Comparison of ENCODE assay signal across 9 cellular contexts in the genomic region with DNA sequence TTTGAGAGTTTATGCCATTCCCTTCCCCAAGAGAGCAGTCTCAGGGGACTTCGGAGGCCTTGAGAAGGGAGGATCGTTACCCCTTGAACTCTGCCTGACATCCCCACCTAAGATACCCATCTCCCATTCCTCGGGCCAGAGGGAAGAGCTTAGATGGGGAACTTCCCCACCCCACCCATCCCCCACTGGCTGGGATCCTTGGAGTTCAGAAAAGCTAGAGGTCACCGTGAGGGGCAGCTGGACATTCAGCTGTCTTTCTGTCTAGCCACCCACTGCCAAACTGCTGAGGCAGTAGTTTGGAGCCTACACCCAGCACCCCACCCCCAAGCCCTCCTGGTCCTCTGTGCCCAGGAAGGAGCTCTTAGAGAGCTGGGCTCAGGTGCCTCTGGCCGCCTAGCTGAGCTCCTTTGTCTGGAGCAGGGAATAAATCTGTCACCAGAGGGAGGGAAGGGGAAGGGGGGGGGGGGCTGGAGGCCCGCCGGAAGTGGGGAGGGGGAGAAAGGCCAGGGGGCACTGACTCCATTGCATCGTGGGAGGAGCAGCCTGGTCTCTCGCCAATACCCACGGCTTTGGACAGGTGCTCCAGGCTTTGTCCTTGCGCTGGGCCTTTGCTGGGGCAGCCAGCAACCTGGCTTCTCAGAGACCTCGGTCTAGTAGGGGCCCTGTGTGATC. TPM values are rescaled to one million over a fixed set of nuclear protein-coding genes. Genes with fewer than 3 reads are reported as not detected.
DNase-seq lines count a peak whose midpoint lies in the region; ATAC-seq and TF ChIP-seq lines count a peak whose summit lies in the region.
"Had no signal": no experiment of that assay in that cellular context is flagged by ENCODE, and none has a peak within 500 bp of the region (broad histone marks: within the 10 kb centered on the region; RNA-seq: fewer than 3 reads in every experiment).

No MANE protein-coding gene starts in this region.

- H3K27me3 ChIP-seq in SU-DHL-6 (ENCODE audit: low read length) = no peaks in the 10 kb centered on the region
- H3K27me3 ChIP-seq in stomach = peaks cover 0 to 39% (median 0%) of the 10 kb centered on the region in 3 donors

- no peak overlapping the region for H2AFZ ChIP-seq in SU-DHL-6 (ENCODE audit: low read depth, low read length, severe bottlenecking)

- 34 to 40% (median 37%) methylated on average over 9 to 12 of the region's 12 CpGs for WGBS in stomach, 5 donors

- H3K4me2 ChIP-seq in SU-DHL-6 (ENCODE audit: low read depth, low read length, poor library complexity, severe bottlenecking) = peak overlapping the region; percentile 73

- H3K27me3 Mint-ChIP-seq in T-helper 1 cell treated with Interleukin-12 subunit alpha and Interleukin-12 subunit beta and Interleukin-4 antibody, amounts not matched to agents 30 μg/mL and 1 μg/mL, for 36 hours (ENCODE audit: low read depth) = peaks cover 44% of the 10 kb centered on the region

- no peak overlapping the region for H3K27ac Mint-ChIP-seq in T-helper 1 cell treated with Interleukin-12 subunit alpha and Interleukin-12 subunit beta and Interleukin-4 antibody, amounts not matched to agents 30 μg/mL and 1 μg/mL, for 36 hours

- H4K20me1 ChIP-seq in SU-DHL-6 (ENCODE audit: low read depth, low read length) = no peaks in the 10 kb centered on the region

- TF ChIP-seq CTCF in SU-DHL-6 (IDR thresholded peaks at IDR 0.05; ENCODE audit: insufficient read depth, low read length, poor library complexity, severe bottlenecking) (no peak), stomach (IDR thresholded peaks at IDR 0.05) (no peak)

- H3K9ac ChIP-seq in SU-DHL-6 (ENCODE audit: low read length) = peak overlapping the region; percentile 29; the same call in 1 of the 2 replicates

- intact Hi-C loops in stomach (cut with DNase I; ENCODE audit: low total_unique reads) = no loop called here

- no peaks in the 10 kb centered on the region for H3K36me3 ChIP-seq in SU-DHL-6 (ENCODE audit: low read length)
- peaks cover 9 to 17% (median 15%) of the 10 kb centered on the region in 4 donors for H3K36me3 ChIP-seq in stomach

- H3K9me2 ChIP-seq in SU-DHL-6 (replicated peaks; ENCODE audit: insufficient read depth, low read length) = no peaks in the 10 kb centered on the region

- no peaks in the 10 kb centered on the region for H3F3A ChIP-seq in SU-DHL-6 (ENCODE audit: insufficient read depth)

- peaks cover 22 to 49% (median 43%) of the 10 kb centered on the region in 4 donors for H3K4me1 ChIP-seq in stomach

- H3K4me1 Mint-ChIP-seq in T-helper 1 cell treated with Interleukin-12 subunit alpha and Interleukin-12 subunit beta and Interleukin-4 antibody, amounts not matched to agents 30 μg/mL and 1 μg/mL, for 36 hours (ENCODE audit: low read depth) = peaks cover 5% of the 10 kb centered on the region

- peak overlapping the region; percentile 31 for H3K4me3 Mint-ChIP-seq in T-helper 1 cell treated with Interleukin-12 subunit alpha and Interleukin-12 subunit beta and Interleukin-4 antibody, amounts not matched to agents 30 μg/mL and 1 μg/mL, for 36 hours

- no peaks in the 10 kb centered on the region for H3K9me3 ChIP-seq in SU-DHL-6 (ENCODE audit: insufficient read depth, low read length)
- H3K9me3 ChIP-seq in iPS-18c (ENCODE audit: control insufficient read depth, insufficient read depth, low read length) = no peaks in the 10 kb centered on the region
- H3K9me3 ChIP-seq in stomach = no peaks in the 10 kb centered on the region

- DNase-seq in T-helper 1 cell (no peak), stomach (no peak), islet precursor cell (no peak)
- no peak for DNase-seq in stimulated activated CD4-positive, alpha-beta T cell treated with anti-CD3 and anti-CD28 coated beads, Interleukin-12 subunit alpha, Interleukin-12 subunit beta, amount 100 ng/mL, for 4 hours

- TF ChIP-seq EP300 in stomach (IDR thresholded peaks at IDR 0.05) = no peak

- no peak overlapping the region for H3K4me3 ChIP-seq in SU-DHL-6 (ENCODE audit: insufficient read depth, low read length, poor library complexity, severe bottlenecking)
- peak overlapping the region; percentile 71 for H3K4me3 ChIP-seq in iPS-18c (ENCODE audit: insufficient read depth, low read depth, low read length)
- peak overlapping the region; percentile 50 to 63 (median 53) for H3K4me3 ChIP-seq in stomach

- ATAC-seq in HG02885 (IDR thresholded peaks at IDR 0.05; ENCODE audit: poor library complexity, unreplicated experiment) = no peak

- TF ChIP-seq POLR2A in stomach (IDR thresholded peaks at IDR 0.05) = no peak

- peaks cover 2% of the 10 kb centered on the region for H3K36me3 Mint-ChIP-seq in T-helper 1 cell treated with Interleukin-12 subunit alpha and Interleukin-12 subunit beta and Interleukin-4 antibody, amounts not matched to agents 30 μg/mL and 1 μg/mL, for 36 hours (ENCODE audit: low read depth)

- H3K27ac ChIP-seq in SU-DHL-6 (ENCODE audit: low read depth, low read length) (no peak overlapping the region), stomach (peak overlapping the region; percentile 65 to 84 (median 81))

- H3K79me2 ChIP-seq in SU-DHL-6 (ENCODE audit: insufficient read depth, low read length) = no peaks in the 10 kb centered on the region

- no peaks in the 10 kb centered on the region for H3K9me3 Mint-ChIP-seq in T-helper 1 cell treated with Interleukin-12 subunit alpha and Interleukin-12 subunit beta and Interleukin-4 antibody, amounts not matched to agents 30 μg/mL and 1 μg/mL, for 36 hours

RNA-seq across cellular contexts. Expression of gene HSD11B2, which starts 1.0 kb away (rescaled TPM):
- total RNA-seq in stomach = 100 to 1,000 TPM in 1 of 5 donors, 10 to 100 TPM in 1, 1 to 10 TPM in 1, under 1 TPM in 1, not detected in 1; 0.89 to 837 (median 9.6) TPM
- polyA plus RNA-seq in stomach = 10 to 100 TPM in 1 of 3 donors, 1 to 10 TPM in 2; 1.5 to 16.7 (median 2.9) TPM
- total RNA-seq: mononuclear cell had no signal

RNA-seq across cellular contexts. Expression of gene ZDHHC1, which starts 15.7 kb away (rescaled TPM):
- total RNA-seq in stomach = 10 to 100 TPM in 2 of 5 donors, 1 to 10 TPM in 2, not detected in 1; 6.1 to 33.6 (median 11.6) TPM
- polyA plus RNA-seq in stomach = 1 to 10 TPM; 2.0 to 4.7 (median 4.4) TPM

RNA-seq across cellular contexts. Expression of gene TPPP3, which starts 38.6 kb away (rescaled TPM):
- total RNA-seq in stomach = 100 to 1,000 TPM in 1 of 5 donors, 10 to 100 TPM in 3, 1 to 10 TPM in 1; 5.8 to 127 (median 15.8) TPM
- 10 to 100 TPM in 2 of 3 donors, 1 to 10 TPM in 1; 10.0 to 38.8 (median 11.8) TPM for polyA plus RNA-seq in stomach

RNA-seq across cellular contexts. Expression of gene ATP6V0D1, which starts 49.0 kb away (rescaled TPM):
- 100 to 1,000 TPM in 1 of 5 donors, 10 to 100 TPM in 4; 23.5 to 102 (median 72.2) TPM for total RNA-seq in stomach
- polyA plus RNA-seq in stomach = 100 to 1,000 TPM in 1 of 3 donors, 10 to 100 TPM in 2; 36.5 to 102 (median 57.7) TPM

RNA-seq across cellular contexts. Expression of gene AGRP, which starts 51.4 kb away (rescaled TPM):
- not detected for total RNA-seq in stomach
- not detected for polyA plus RNA-seq in stomach
- total RNA-seq: mononuclear cell had no signal
